ENCODE assay signal across 1 cellular context in genomic region chr16:30874821-30875717, GRCh38.
TF ChIP-seq lines count a peak whose summit lies in the region.

No MANE protein-coding gene starts in this region.

TF ChIP-seq in HepG2, 621 proteins besides CTCF, POLR2A, EP300 and RAD21 (continued from another document and continues in another):
- TF ChIP-seq ZXDC (CRISPR knock-in tag; IDR thresholded peaks at IDR 0.05) (0 out of 2 replicates have a peak, but pooled peaks have one; percentile 73), ZBTB25 (CRISPR knock-in tag; IDR thresholded peaks at IDR 0.05) (peak; percentile 97), IKZF5 (CRISPR knock-in tag; IDR thresholded peaks at IDR 0.05) (peak; percentile 98), AGO2 (optimal IDR thresholded peaks at IDR 0.05; ENCODE audit: low read depth, low read length) (peak; percentile 97), ELF3 (CRISPR knock-in tag; IDR thresholded peaks at IDR 0.05) (peak; percentile 94), NFATC3 (CRISPR knock-in tag; IDR thresholded peaks at IDR 0.05) (peak; percentile 48), TEF (CRISPR knock-in tag; IDR thresholded peaks at IDR 0.05) (peak; percentile 86), NCOA2 (CRISPR knock-in tag; IDR thresholded peaks at IDR 0.05) (peak; percentile 78; the same call in 1 of the 2 replicates), BHLHE40 (IDR thresholded peaks at IDR 0.05; ENCODE audit: low read length) (peak; percentile 53; the same call in 1 of the 2 replicates), GMEB1 (CRISPR knock-in tag; IDR thresholded peaks at IDR 0.05; ENCODE audit: borderline replicate concordance) (peak; percentile 91), HDAC1 (CRISPR knock-in tag; IDR thresholded peaks at IDR 0.05) (peak; percentile 98), ZNF205 (CRISPR knock-in tag; IDR thresholded peaks at IDR 0.05) (peak; percentile 97), JUNB (CRISPR knock-in tag; IDR thresholded peaks at IDR 0.05; ENCODE audit: borderline replicate concordance) (no peak; the same call in 1 of the 2 replicates), ZNF839 (CRISPR knock-in tag; IDR thresholded peaks at IDR 0.05; ENCODE audit: borderline replicate concordance) (peak; percentile 90; the same call in 1 of the 2 replicates), ZNF781 (CRISPR knock-in tag; IDR thresholded peaks at IDR 0.05; ENCODE audit: borderline replicate concordance, not compliant biosample characterization) (peak; percentile 97), FOXC1 (CRISPR knock-in tag; IDR thresholded peaks at IDR 0.05; ENCODE audit: borderline replicate concordance) (peak; percentile 57; the same call in 1 of the 2 replicates), ZC3H4 (CRISPR knock-in tag; IDR thresholded peaks at IDR 0.05; ENCODE audit: borderline replicate concordance) (peak; percentile 31; the same call in 1 of the 2 replicates), ZBTB21 (CRISPR knock-in tag; IDR thresholded peaks at IDR 0.05) (peak; percentile 71), E2F2 (CRISPR knock-in tag; IDR thresholded peaks at IDR 0.05; ENCODE audit: borderline replicate concordance) (peak; percentile 90; the same call in 1 of the 2 replicates), DMAP1 (CRISPR knock-in tag; IDR thresholded peaks at IDR 0.05) (peak; percentile 98), ZNF33B (CRISPR knock-in tag; IDR thresholded peaks at IDR 0.05) (peak; percentile 97), GFI1 (CRISPR knock-in tag; IDR thresholded peaks at IDR 0.05; ENCODE audit: borderline replicate concordance) (peak; percentile 89), SP5 (CRISPR knock-in tag; IDR thresholded peaks at IDR 0.05; ENCODE audit: borderline replicate concordance, low read depth) (0 out of 2 replicates have a peak, but pooled peaks have one; percentile 30), JARID2 (CRISPR knock-in tag; IDR thresholded peaks at IDR 0.05; ENCODE audit: insufficient replicate concordance) (peak; percentile 90), ATF5 (CRISPR knock-in tag; IDR thresholded peaks at IDR 0.05; ENCODE audit: low read depth) (peak; percentile 70; the same call in 1 of the 2 replicates), RNF219 (CRISPR knock-in tag; IDR thresholded peaks at IDR 0.05) (peak; percentile 96; the same call in 1 of the 2 replicates), HES4 (CRISPR knock-in tag; IDR thresholded peaks at IDR 0.05; ENCODE audit: borderline replicate concordance) (peak; percentile 93; the same call in 1 of the 2 replicates), ZKSCAN1 (IDR thresholded peaks at IDR 0.05; ENCODE audit: low read length) (peak; percentile 35; the same call in 1 of the 2 replicates), CHD2 (IDR thresholded peaks at IDR 0.05; ENCODE audit: low read depth, low read length) (0 out of 2 replicates have a peak, but pooled peaks have one; percentile 31), ZNF605 (CRISPR knock-in tag; IDR thresholded peaks at IDR 0.05) (peak; percentile 71), IRX3 (CRISPR knock-in tag; IDR thresholded peaks at IDR 0.05; ENCODE audit: borderline replicate concordance, low read depth) (peak; percentile 94), SRSF4 (IDR thresholded peaks at IDR 0.05; ENCODE audit: low read depth, low read length, poor library complexity, severe bottlenecking) (no peak), XRCC5 (optimal IDR thresholded peaks at IDR 0.05; ENCODE audit: low read length) (peak; percentile 93), ZNF691 (CRISPR knock-in tag; IDR thresholded peaks at IDR 0.05; ENCODE audit: borderline replicate concordance, low read depth) (peak; percentile 97), KDM6A (CRISPR knock-in tag; IDR thresholded peaks at IDR 0.05; ENCODE audit: low read depth) (no peak), ZNF770 (CRISPR knock-in tag; IDR thresholded peaks at IDR 0.05) (peak; percentile 92), ZNF687 (CRISPR knock-in tag; IDR thresholded peaks at IDR 0.05) (peak; percentile 96), ZNF10 (CRISPR knock-in tag; IDR thresholded peaks at IDR 0.05; ENCODE audit: borderline replicate concordance, low read depth) (no peak; the same call in 1 of the 2 replicates), ZNF766 (CRISPR knock-in tag; IDR thresholded peaks at IDR 0.05; ENCODE audit: borderline replicate concordance) (peak; percentile 91; the same call in 1 of the 2 replicates), NFE2 (CRISPR knock-in tag; IDR thresholded peaks at IDR 0.05) (no peak; the same call in 1 of the 2 replicates), SOX5 (CRISPR knock-in tag; IDR thresholded peaks at IDR 0.05; ENCODE audit: borderline replicate concordance) (peak; percentile 85), SRF (IDR thresholded peaks at IDR 0.05; ENCODE audit: low read depth, low read length) (no peak)
